In genomic region chr15:55318588-55319494, GRCh38 we compare ENCODE assay signal across 8 cellular contexts. TPM values are rescaled to one million over a fixed set of nuclear protein-coding genes. Genes with fewer than 3 reads are reported as not detected.
DNase-seq lines count a peak whose midpoint lies in the region; ATAC-seq and TF ChIP-seq lines count a peak whose summit lies in the region.

Gene PIGB, plus strand, starts transcription at chr15:55319222. Its CDS starts 29 bp downstream, at chr15:55319251.
Gene PIGBOS1, minus strand, starts transcription at chr15:55319123. Its CDS starts 1,331 bp downstream, at chr15:55317792.

- H3K79me2 ChIP-seq in parathyroid adenoma = peaks cover 3% of the 10 kb centered on the region

- TF ChIP-seq CTCF in parathyroid adenoma (IDR thresholded peaks at IDR 0.05) (no peak), tibial artery (IDR thresholded peaks at IDR 0.05) (peak; percentile 10 to 22)

- H3K4me3 ChIP-seq in parathyroid adenoma (ENCODE audit: low read depth, low read length) (peak within 1 kb of the TSS; percentile 99), tibial artery (peak within 1 kb of the TSS; percentile 62 to 67)

- peak within 1 kb of the TSS; percentile 46 for H3K9ac ChIP-seq in parathyroid adenoma

- H3K27ac Mint-ChIP-seq in activated naive CD8-positive, alpha-beta T cell treated with anti-CD3 and anti-CD28 coated beads for 36 hours = peak within 1 kb of the TSS; percentile 98

- H3K27me3 Mint-ChIP-seq in activated naive CD8-positive, alpha-beta T cell treated with anti-CD3 and anti-CD28 coated beads for 36 hours = no peaks in the 10 kb centered on the region

- peak within 1 kb of the TSS; percentile 88 for H3K27ac ChIP-seq in parathyroid adenoma
- peak within 1 kb of the TSS; percentile 81 to 89 for H3K27ac ChIP-seq in tibial artery

- H3K4me1 Mint-ChIP-seq in activated naive CD8-positive, alpha-beta T cell treated with anti-CD3 and anti-CD28 coated beads for 36 hours = peaks cover 55% of the 10 kb centered on the region

- H3K4me1 ChIP-seq in parathyroid adenoma = no peaks in the 10 kb centered on the region
- peaks cover 0 to 37% (median 18%) of the 10 kb centered on the region in 4 donors for H3K4me1 ChIP-seq in tibial artery

- intact Hi-C loops in Right ventricle myocardium superior (cut with DNase I) = no loop called here
- intact Hi-C loops in tibial artery (cut with DNase I; ENCODE audit: low total_unique reads) = no loop called here

- ATAC-seq in HG02623 (IDR thresholded peaks at IDR 0.05; ENCODE audit: unreplicated experiment) (peak; percentile 86), Right ventricle myocardium superior (ENCODE audit: poor library complexity) (peak; percentile 99)

- H2AFZ ChIP-seq in parathyroid adenoma = peak within 1 kb of the TSS; percentile 97

- no peaks in the 10 kb centered on the region for H3K27me3 ChIP-seq in parathyroid adenoma (ENCODE audit: control insufficient read depth, insufficient read depth, low read length)
- H3K27me3 ChIP-seq in tibial artery = no peaks in the 10 kb centered on the region

- H3K36me3 ChIP-seq in parathyroid adenoma (ENCODE audit: control insufficient read depth, insufficient read depth, low read length) = no peaks in the 10 kb centered on the region
- peaks cover 0 to 1% (median 0%) of the 10 kb centered on the region in 3 donors for H3K36me3 ChIP-seq in tibial artery

- DNase-seq in NCI-H1092 treated with DMSO at 0.1 percent for 48 hours (lab: John Stamatoyannopoulos, UW) (peak; percentile 75), SKM-1 treated with dmso at 0.1 percent for 144 hours (lab: John Stamatoyannopoulos, UW; ENCODE audit: unreplicated experiment) (peak; percentile 84), Right ventricle myocardium superior (peak; percentile 92), tibial artery (peak; percentile 84 to 91)
- DNase-seq in activated naive CD8-positive, alpha-beta T cell treated with anti-CD3 and anti-CD28 coated beads for 36 hours = peak; percentile 80

- no peaks in the 10 kb centered on the region for H3K9me3 Mint-ChIP-seq in activated naive CD8-positive, alpha-beta T cell treated with anti-CD3 and anti-CD28 coated beads for 36 hours

- peaks cover 26% of the 10 kb centered on the region for H3K36me3 Mint-ChIP-seq in activated naive CD8-positive, alpha-beta T cell treated with anti-CD3 and anti-CD28 coated beads for 36 hours

- H3K4me2 ChIP-seq in parathyroid adenoma (ENCODE audit: low read length) = peak within 1 kb of the TSS; percentile 88

- peak; percentile 70 for TF ChIP-seq POLR2A in GM10847 (IDR thresholded peaks at IDR 0.05; ENCODE audit: extremely low read depth, insufficient read length)

- H3K4me3 Mint-ChIP-seq in activated naive CD8-positive, alpha-beta T cell treated with anti-CD3 and anti-CD28 coated beads for 36 hours = peak within 1 kb of the TSS; percentile 98

- no peaks in the 10 kb centered on the region for H3K9me3 ChIP-seq in parathyroid adenoma (ENCODE audit: control insufficient read depth, low read length)
- no peaks in the 10 kb centered on the region for H3K9me3 ChIP-seq in tibial artery

RNA-seq across cellular contexts. Expression of gene PIGB, which starts in this region (rescaled TPM):
- total RNA-seq in activated naive CD8-positive, alpha-beta T cell treated with anti-CD3 and anti-CD28 coated beads for 36 hours = 10 to 100 TPM; 16.9 to 20.3 TPM
- total RNA-seq in Right ventricle myocardium superior = 3.5 TPM

RNA-seq across cellular contexts. Expression of gene PIGBOS1, which starts in this region (rescaled TPM):
- 10 to 100 TPM; 13.6 to 14.4 TPM for total RNA-seq in activated naive CD8-positive, alpha-beta T cell treated with anti-CD3 and anti-CD28 coated beads for 36 hours
- total RNA-seq in Right ventricle myocardium superior = 6.6 TPM

Comparison
In these comparisons a context has a peak if more than half of its experiments do, and no peak if none do; other contexts are left out.
1. Peak in every context shown above with its lines: DNase-seq, ATAC-seq, H3K4me3 ChIP-seq and H3K27ac ChIP-seq.